ENCODE assay signal across 1 cellular context in genomic region chr11:3605279-3605662, GRCh38.
TF ChIP-seq lines count a peak whose summit lies in the region.

No MANE protein-coding gene starts in this region.

TF ChIP-seq in K562, 482 proteins besides CTCF, POLR2A, EP300 and RAD21:
- TF ChIP-seq ARID1B (IDR thresholded peaks at IDR 0.05) (0 out of 2 replicates have a peak, but pooled peaks have one; percentile 33), NR2F6 (CRISPR knock-in tag; IDR thresholded peaks at IDR 0.05) (no peak), TAL1 (IDR thresholded peaks at IDR 0.05) (0 out of 2 replicates have a peak, but pooled peaks have one; percentile 0), NRF1 (conservative IDR thresholded peaks at IDR 0.05 in 1 of 2, IDR thresholded peaks at IDR 0.05 in 1 of 2) (peak; percentile 37 to 50; a peak in 3 of 4 replicates), HDAC1 (IDR thresholded peaks at IDR 0.05) (no peak)
